In the genomic region with DNA sequence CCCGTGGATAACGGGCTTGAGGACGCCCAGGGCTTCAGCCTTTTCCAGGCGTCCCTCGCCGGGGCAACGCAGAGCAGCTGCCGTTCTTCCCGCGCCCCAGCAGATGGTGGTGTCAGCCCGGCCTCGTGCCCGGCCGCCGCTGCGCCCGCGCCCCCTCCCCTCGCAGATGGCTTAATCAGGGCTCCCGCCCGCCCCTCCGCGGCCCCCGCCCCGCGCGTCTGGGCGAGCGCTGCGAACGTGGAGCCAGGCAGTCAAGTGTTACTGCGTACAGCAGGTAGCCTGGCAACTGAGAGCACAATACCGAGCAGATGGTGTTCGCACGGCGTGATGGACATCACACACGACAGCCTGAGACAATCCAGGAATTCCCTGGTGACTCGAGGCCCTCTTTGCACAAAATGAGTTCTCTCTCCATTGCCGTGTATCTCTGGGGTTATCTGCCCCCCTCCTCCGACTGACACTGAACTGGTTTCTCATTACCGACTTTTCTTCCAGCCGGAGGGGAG, we compare ENCODE assay signal across 1 cellular context.
TF ChIP-seq lines count a peak whose summit lies in the region.

No MANE protein-coding gene starts in this region.

TF ChIP-seq in SK-N-SH, 30 proteins besides CTCF, POLR2A, EP300 and RAD21 (continued from another document):
- peak; percentile 60 for TF ChIP-seq TCF12 (IDR thresholded peaks at IDR 0.05)
- peak; percentile 84 for TF ChIP-seq SMC3 (IDR thresholded peaks at IDR 0.05; ENCODE audit: low read depth, low read length)
- no peak for TF ChIP-seq POLR2AphosphoS5 (IDR thresholded peaks at IDR 0.05; ENCODE audit: low read depth, low read length)
- no peak for TF ChIP-seq SIN3A (IDR thresholded peaks at IDR 0.05; ENCODE audit: borderline replicate concordance, low read depth, low read length)
- peak; percentile 60; the same call in 1 of the 2 replicates for TF ChIP-seq RFX5 (IDR thresholded peaks at IDR 0.05; ENCODE audit: low read length)
- no peak for TF ChIP-seq ELF1 (IDR thresholded peaks at IDR 0.05)
- no peak for TF ChIP-seq EZH2phosphoT487 (IDR thresholded peaks at IDR 0.05; ENCODE audit: borderline replicate concordance, low read depth)
- no peak for TF ChIP-seq FOSL2 (IDR thresholded peaks at IDR 0.05; ENCODE audit: borderline replicate concordance, low read depth)
- TF ChIP-seq, protein P1, sequence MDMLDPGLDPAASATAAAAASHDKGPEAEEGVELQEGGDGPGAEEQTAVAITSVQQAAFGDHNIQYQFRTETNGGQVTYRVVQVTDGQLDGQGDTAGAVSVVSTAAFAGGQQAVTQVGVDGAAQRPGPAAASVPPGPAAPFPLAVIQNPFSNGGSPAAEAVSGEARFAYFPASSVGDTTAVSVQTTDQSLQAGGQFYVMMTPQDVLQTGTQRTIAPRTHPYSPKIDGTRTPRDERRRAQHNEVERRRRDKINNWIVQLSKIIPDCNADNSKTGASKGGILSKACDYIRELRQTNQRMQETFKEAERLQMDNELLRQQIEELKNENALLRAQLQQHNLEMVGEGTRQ (IDR thresholded peaks at IDR 0.05; ENCODE audit: borderline replicate concordance, low read depth, low read length): no peak
- peak; percentile 97 for TF ChIP-seq GATA2 (CRISPR knock-in tag; IDR thresholded peaks at IDR 0.05)
- TF ChIP-seq NFIC (IDR thresholded peaks at IDR 0.05; ENCODE audit: borderline replicate concordance): no peak
- TF ChIP-seq MAX (IDR thresholded peaks at IDR 0.05; ENCODE audit: low read depth): peak; percentile 83
- TF ChIP-seq IRF3 (IDR thresholded peaks at IDR 0.05; ENCODE audit: low read depth, low read length): no peak
- peak; percentile 82 for TF ChIP-seq MXI1 (IDR thresholded peaks at IDR 0.05; ENCODE audit: low read depth, low read length)
- TF ChIP-seq ZBTB33 (IDR thresholded peaks at IDR 0.05; ENCODE audit: borderline replicate concordance, low read depth): no peak
- no peak for TF ChIP-seq YY1 (IDR thresholded peaks at IDR 0.05; ENCODE audit: low read depth)
- TF ChIP-seq, protein P2, sequence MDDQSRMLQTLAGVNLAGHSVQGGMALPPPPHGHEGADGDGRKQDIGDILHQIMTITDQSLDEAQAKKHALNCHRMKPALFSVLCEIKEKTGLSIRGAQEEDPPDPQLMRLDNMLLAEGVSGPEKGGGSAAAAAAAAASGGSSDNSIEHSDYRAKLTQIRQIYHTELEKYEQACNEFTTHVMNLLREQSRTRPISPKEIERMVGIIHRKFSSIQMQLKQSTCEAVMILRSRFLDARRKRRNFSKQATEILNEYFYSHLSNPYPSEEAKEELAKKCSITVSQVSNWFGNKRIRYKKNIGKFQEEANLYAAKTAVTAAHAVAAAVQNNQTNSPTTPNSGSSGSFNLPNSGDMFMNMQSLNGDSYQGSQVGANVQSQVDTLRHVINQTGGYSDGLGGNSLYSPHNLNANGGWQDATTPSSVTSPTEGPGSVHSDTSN (IDR thresholded peaks at IDR 0.05): peak; percentile 61
- TF ChIP-seq TEAD4 (IDR thresholded peaks at IDR 0.05; ENCODE audit: borderline replicate concordance, insufficient read depth): 0 out of 2 replicates have a peak, but pooled peaks have one; percentile 38
- 0 out of 2 replicates have a peak, but pooled peaks have one; percentile 6 for TF ChIP-seq TAF1 (IDR thresholded peaks at IDR 0.05; ENCODE audit: borderline replicate concordance, low read depth, low read length)
- TF ChIP-seq, protein P3, sequence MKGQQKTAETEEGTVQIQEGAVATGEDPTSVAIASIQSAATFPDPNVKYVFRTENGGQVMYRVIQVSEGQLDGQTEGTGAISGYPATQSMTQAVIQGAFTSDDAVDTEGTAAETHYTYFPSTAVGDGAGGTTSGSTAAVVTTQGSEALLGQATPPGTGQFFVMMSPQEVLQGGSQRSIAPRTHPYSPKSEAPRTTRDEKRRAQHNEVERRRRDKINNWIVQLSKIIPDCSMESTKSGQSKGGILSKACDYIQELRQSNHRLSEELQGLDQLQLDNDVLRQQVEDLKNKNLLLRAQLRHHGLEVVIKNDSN (IDR thresholded peaks at IDR 0.05; ENCODE audit: borderline replicate concordance, low read depth): no peak
- TF ChIP-seq RCOR1 (IDR thresholded peaks at IDR 0.05; ENCODE audit: low read length): peak; percentile 90
- no peak for TF ChIP-seq JUND (IDR thresholded peaks at IDR 0.05)
- peak; percentile 87 for TF ChIP-seq CHD2 (IDR thresholded peaks at IDR 0.05; ENCODE audit: low read length, partially characterized antibody)
TF ChIP-seq in SK-N-SH: peak in this region for 12.
